Comparison of ENCODE assay signal across 31 cellular contexts in the genomic region with DNA sequence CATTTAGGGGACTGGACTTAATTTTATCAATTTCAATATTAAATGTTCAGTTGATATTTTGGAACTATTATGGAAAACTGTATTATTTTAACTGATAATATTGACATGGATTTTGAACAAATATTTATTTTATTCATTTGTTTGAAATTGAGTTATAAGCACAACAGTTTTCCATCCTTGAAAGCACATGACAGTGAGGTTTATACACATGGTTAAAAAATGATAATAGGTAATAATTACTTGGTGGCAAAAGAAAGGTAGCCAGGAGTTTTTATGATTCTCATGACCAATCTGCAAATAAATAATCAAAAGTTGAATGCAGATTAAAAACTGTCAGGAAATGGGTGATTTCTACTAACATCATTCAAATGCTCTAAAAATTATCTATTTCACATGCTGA.
"Had no signal": no experiment of that assay in that cellular context is flagged by ENCODE, and none has a peak within 500 bp of the region (broad histone marks: within the 10 kb centered on the region; RNA-seq: fewer than 3 reads in every experiment).

No MANE protein-coding gene starts in this region.

- FAIRE-seq: astrocyte, bronchial epithelial cell had no signal

- DNase-seq: activated effector memory CD4-positive, alpha-beta T cell treated with anti-CD3 and anti-CD28 coated beads, Interleukin-2, amount 50 U/mL, for 16 hours; activated effector memory CD4-positive, alpha-beta T cell treated with Interleukin-2 at 50 U/mL for 16 hours; activated gamma-delta T cell; activated gamma-delta T cell treated with Interleukin-2 at 50 U/mL for 16 hours; activated naive CD4-positive, alpha-beta T cell; activated naive CD4-positive, alpha-beta T cell treated with anti-CD3 and anti-CD28 coated beads for 36 hours; activated naive CD4-positive, alpha-beta T cell treated with anti-CD3 and anti-CD28 coated beads, Interleukin-2, amount 10 ng/mL, durations not matched to agents 7 days and 5 days; activated naive CD4-positive, alpha-beta T cell treated with anti-CD3 and anti-CD28 coated beads, Interleukin-2, amount 50 U/mL, for 16 hours; activated naive CD4-positive, alpha-beta T cell treated with Interleukin-2 at 50 U/mL for 16 hours; activated naive CD8-positive, alpha-beta T cell treated with anti-CD3 and anti-CD28 coated beads for 36 hours; activated naive CD8-positive, alpha-beta T cell treated with anti-CD3 and anti-CD28 coated beads, Interleukin-2, amount 10 ng/mL, durations not matched to agents 7 days and 5 days; activated naive CD8-positive, alpha-beta T cell treated with anti-CD3 and anti-CD28 coated beads, Interleukin-2, amount 50 U/mL, for 24 hours; activated T-cell treated with anti-CD3 and anti-CD28 coated beads, Interleukin-2, amount 50 U/mL, for 1 hour; activated T-cell treated with anti-CD3 and anti-CD28 coated beads, Interleukin-2, amount 50 U/mL, for 24 hours; activated T-cell treated with anti-CD3 and anti-CD28 coated beads, Interleukin-2, amount 50 U/mL, for 4 hours; activated T-cell treated with anti-CD3 and anti-CD28 coated beads, Interleukin-2, amount 50 U/mL, for 48 hours; activated T-cell treated with anti-CD3 and anti-CD28 coated beads, Interleukin-2, amount 50 U/mL, for 72 hours; adrenal gland; amygdala; aorta; body of pancreas; central memory CD4-positive, alpha-beta T cell; cerebellar nuclear complex had no signal

- H3K4me3 ChIP-seq: adrenal gland, ascending aorta, body of pancreas, breast epithelium, cardiac muscle cell had no signal

- ATAC-seq: activated naive CD4-positive, alpha-beta T cell treated with anti-CD3 and anti-CD28 coated beads, Interleukin-2, amount 50 U/mL, for 72 hours; activated naive CD8-positive, alpha-beta T cell treated with anti-CD3 and anti-CD28 coated beads, Interleukin-2, amount 50 U/mL, for 24 hours; activated T-cell treated with anti-CD3 and anti-CD28 coated beads, Interleukin-2, amount 50 U/mL, for 4 hours; activated T-cell treated with anti-CD3 and anti-CD28 coated beads, Interleukin-2, amount 50 U/mL, for 72 hours; activated T-helper 17 cell treated with anti-CD3 and anti-CD28 coated beads, Interleukin-2, amount 50 U/mL, for 72 hours; body of pancreas had no signal

- H3K27ac ChIP-seq: adrenal gland, ascending aorta, body of pancreas, brain microvascular endothelial cell, breast epithelium, cardiac muscle cell had no signal

- H3K9me3 ChIP-seq: adrenal gland, ascending aorta, body of pancreas, breast epithelium had no signal

- H3K27me3 ChIP-seq: adrenal gland, ascending aorta, body of pancreas, brain microvascular endothelial cell, breast epithelium, cardiac muscle cell had no signal

- H3K36me3 ChIP-seq: adrenal gland, ascending aorta, brain microvascular endothelial cell, breast epithelium, cardiac muscle cell had no signal

- H3K4me1 ChIP-seq: adrenal gland, ascending aorta, body of pancreas, breast epithelium had no signal
